In genomic region chr10:3400368-3400767, GRCh38 we compare ENCODE assay signal across 22 cellular contexts.
DNase-seq lines count a peak whose midpoint lies in the region; ATAC-seq, FAIRE-seq and TF ChIP-seq lines count a peak whose summit lies in the region.
"Had no signal": no experiment of that assay in that cellular context is flagged by ENCODE, and none has a peak within 500 bp of the region (broad histone marks: within the 10 kb centered on the region; RNA-seq: fewer than 3 reads in every experiment).

No MANE protein-coding gene starts in this region.

- WGBS in heart right ventricle, 2 donors = 35 to 50% methylated on average over 5 of the region's 5 CpGs
- WGBS in tibial nerve, 2 donors = 16 to 28% methylated on average over 5 of the region's 5 CpGs

- H3K4me3 ChIP-seq in heart right ventricle (no peak overlapping the region), tibial nerve (no peak overlapping the region)
- H3K4me3 ChIP-seq: BLaER1 treated with 17β-estradiol and CSF1 and Interleukin-3, amounts not matched to agents 10 nM and 100 nM; colonic mucosa; mucosa of descending colon; PC-9 had no signal

- DNase-seq in heart right ventricle (no peak), left cardiac atrium (no peak), dermis blood vessel endothelial cell (peak; percentile 83), lung microvascular endothelial cell (ENCODE audit: low read depth in 2 of 2) (peak; percentile 89 to 95), tibial nerve (ENCODE audit: low spot score in 2 of 2) (no peak), D721Med (ENCODE audit: insufficient read length, low spot score) (no peak), T-helper 2 cell (no peak)
- DNase-seq: activated CD4-positive, alpha-beta T cell treated with anti-CD3 and anti-CD28 coated beads, Interleukin-2, amount 10 ng/mL, durations not matched to agents 24 days and 14 days; activated CD8-positive, alpha-beta memory T cell treated with anti-CD3 and anti-CD28 coated beads, Interleukin-2, amount 50 U/mL, for 48 hours; amygdala; colonic mucosa; H9; NCI-H1105 treated with DMSO at 0.1 percent for 48 hours; NCI-H69; stimulated activated CD4-positive, alpha-beta T cell treated with anti-CD3 and anti-CD28 coated beads, Interleukin-12 subunit alpha, Interleukin-12 subunit beta, amount 100 ng/mL, for 4 hours; stimulated activated naive CD4-positive, alpha-beta T cell had no signal

- no peak for FAIRE-seq in D721Med (lab: Jason Lieb, UNC)
- FAIRE-seq: GM18507 had no signal

- H3K36me3 ChIP-seq in heart right ventricle (no peaks in the 10 kb centered on the region), tibial nerve (no peaks in the 10 kb centered on the region)
- H3K36me3 ChIP-seq: BLaER1 treated with 17β-estradiol and CSF1 and Interleukin-3, amounts not matched to agents 10 nM and 100 nM; colonic mucosa had no signal

- ATAC-seq in heart right ventricle = peak in 5 of 8 donors; percentile 25 to 68 (median 52)
- no peak for ATAC-seq in left cardiac atrium
- ATAC-seq in HG03469 (IDR thresholded peaks at IDR 0.05; ENCODE audit: unreplicated experiment) = no peak
- ATAC-seq: mucosa of descending colon had no signal

- intact Hi-C loops in heart right ventricle (cut with DNase I) (no loop called here), left cardiac atrium (cut with DNase I) (no loop called here)

- no peak for TF ChIP-seq POLR2A in tibial nerve (IDR thresholded peaks at IDR 0.05)

- TF ChIP-seq CTCF in heart right ventricle (IDR thresholded peaks at IDR 0.05) (no peak), tibial nerve (IDR thresholded peaks at IDR 0.05) (no peak), D721Med (IDR thresholded peaks at IDR 0.05; ENCODE audit: insufficient read depth, missing control alignments) (no peak)

- no peak for TF ChIP-seq EP300 in tibial nerve (IDR thresholded peaks at IDR 0.05)

- H3K9me3 ChIP-seq in heart right ventricle = no peaks in the 10 kb centered on the region
- no peaks in the 10 kb centered on the region for H3K9me3 ChIP-seq in tibial nerve
- H3K9me3 ChIP-seq: colonic mucosa, mucosa of descending colon had no signal

- H3K4me1 ChIP-seq in heart right ventricle (peaks cover 0 to 36% (median 13%) of the 10 kb centered on the region in 9 donors), tibial nerve (peaks cover 0 to 23% (median 4%) of the 10 kb centered on the region in 4 donors)
- H3K4me1 ChIP-seq: colonic mucosa had no signal

- H3K27me3 ChIP-seq in heart right ventricle (no peaks in the 10 kb centered on the region), tibial nerve (no peaks in the 10 kb centered on the region)
- H3K27me3 ChIP-seq: BLaER1 treated with 17β-estradiol and CSF1 and Interleukin-3, amounts not matched to agents 10 nM and 100 nM; colonic mucosa had no signal

- H3K27ac ChIP-seq in heart right ventricle = peak overlapping the region in 8 of 10 donors; percentile 12 to 62 (median 42)
- H3K27ac ChIP-seq in tibial nerve = peak overlapping the region in 3 of 4 donors; percentile 25 to 77 (median 71)
- H3K27ac ChIP-seq: BLaER1 treated with 17β-estradiol and CSF1 and Interleukin-3, amounts not matched to agents 10 nM and 100 nM; colonic mucosa; epithelial cell of prostate; PC-9 had no signal

Comparison
In these comparisons a context has a peak if more than half of its experiments do, and no peak if none do; other contexts are left out.
1. ATAC-seq: peak in heart right ventricle (5 of 8); none in left cardiac atrium (0 of 2) and HG03469 (single experiment).
2. DNase-seq: peak in dermis blood vessel endothelial cell (single experiment) and lung microvascular endothelial cell (2 of 2); none in heart right ventricle (0 of 2), left cardiac atrium (single experiment), tibial nerve (0 of 2), D721Med (single experiment) and T-helper 2 cell (0 of 5).